ENCODE assay signal across 25 cellular contexts in genomic region chr1:46344481-46344880, GRCh38. TPM values are rescaled to one million over a fixed set of nuclear protein-coding genes. Genes with fewer than 3 reads are reported as not detected.
DNase-seq lines count a peak whose midpoint lies in the region; ATAC-seq and TF ChIP-seq lines count a peak whose summit lies in the region.
"Had no signal": no experiment of that assay in that cellular context is flagged by ENCODE, and none has a peak within 500 bp of the region (broad histone marks: within the 10 kb centered on the region; RNA-seq: fewer than 3 reads in every experiment).

No MANE protein-coding gene starts in this region.

- TF ChIP-seq CTCF in natural killer cell (IDR thresholded peaks at IDR 0.05) (no peak), OCI-LY7 (conservative IDR thresholded peaks at IDR 0.05; ENCODE audit: low read length) (no peak)

- H3K4me1 ChIP-seq in OCI-LY7 (ENCODE audit: insufficient read depth, low read length, poor library complexity, severe bottlenecking) (peaks cover 19% of the 10 kb centered on the region), right cardiac atrium (ENCODE audit: control insufficient read depth, insufficient read depth, low read length) (no peaks in the 10 kb centered on the region)

- no peaks in the 10 kb centered on the region for H3K27me3 Mint-ChIP-seq in natural killer cell (ENCODE audit: low read depth in 2 of 2)
- H3K27me3 Mint-ChIP-seq in natural killer cell treated with Interleukin-12 subunit alpha and Interleukin-12 subunit beta and Interleukin-15 and Interleukin-18, amount 100 ng/mL, for 72 hours, result no peaks in the 10 kb centered on the region
- no peaks in the 10 kb centered on the region for H3K27me3 Mint-ChIP-seq in activated T-helper 17 cell treated with anti-CD3 and anti-CD28 coated beads, Interleukin-2, amount 50 U/mL, for 72 hours
- H3K27me3 Mint-ChIP-seq: activated naive CD8-positive, alpha-beta T cell treated with anti-CD3 and anti-CD28 coated beads for 36 hours had no signal

- peaks cover 68% of the 10 kb centered on the region for H3K36me3 ChIP-seq in OCI-LY7 (ENCODE audit: insufficient read depth, low read length)

- 80% methylated on average over 3 of the region's 3 CpGs for WGBS in right cardiac atrium

- H3K9me3 Mint-ChIP-seq in natural killer cell, result no peaks in the 10 kb centered on the region
- no peaks in the 10 kb centered on the region for H3K9me3 Mint-ChIP-seq in natural killer cell treated with Interleukin-12 subunit alpha and Interleukin-12 subunit beta and Interleukin-15 and Interleukin-18, amount 100 ng/mL, for 72 hours
- no peaks in the 10 kb centered on the region for H3K9me3 Mint-ChIP-seq in activated T-helper 17 cell treated with anti-CD3 and anti-CD28 coated beads, Interleukin-2, amount 50 U/mL, for 72 hours
- H3K9me3 Mint-ChIP-seq: activated naive CD8-positive, alpha-beta T cell treated with anti-CD3 and anti-CD28 coated beads for 36 hours; activated T-helper 2 cell treated with anti-CD3 and anti-CD28 coated beads, Interferon-gamma antibody, Interleukin-2, Interleukin-4, amounts not matched to agents 10 μg/mL and 5 μg/mL and 100 μg/mL, durations not matched to agents 14 hours and 24 hours and 36 hours; T-helper 1 cell treated with Interleukin-12 subunit alpha and Interleukin-12 subunit beta and Interleukin-4 antibody, amounts not matched to agents 30 μg/mL and 1 μg/mL, for 36 hours had no signal

- no peaks in the 10 kb centered on the region for H4K20me1 ChIP-seq in OCI-LY7 (ENCODE audit: insufficient read depth, low read length)

- POLR2A ChIA-PET in OCI-LY7 (lab: Charles Lee), result interaction anchor here (0.6 to 1.4 kb wide), 4 partner anchors 11 to 115 kb away, joined by 3 to 5 read pairs (median 4); no protein-coding TSS in a partner anchor

- H3K4me3 Mint-ChIP-seq in natural killer cell, result no peak overlapping the region
- no peak overlapping the region for H3K4me3 Mint-ChIP-seq in natural killer cell treated with Interleukin-12 subunit alpha and Interleukin-12 subunit beta and Interleukin-15 and Interleukin-18, amount 100 ng/mL, for 72 hours
- H3K4me3 Mint-ChIP-seq in activated T-helper 17 cell treated with anti-CD3 and anti-CD28 coated beads, Interleukin-2, amount 50 U/mL, for 72 hours, result no peak overlapping the region
- H3K4me3 Mint-ChIP-seq: activated naive CD8-positive, alpha-beta T cell treated with anti-CD3 and anti-CD28 coated beads for 36 hours; T-helper 1 cell treated with Interleukin-12 subunit alpha and Interleukin-12 subunit beta and Interleukin-4 antibody, amounts not matched to agents 30 μg/mL and 1 μg/mL, for 36 hours had no signal

- no peak for DNase-seq in natural killer cell
- no peak for DNase-seq in natural killer cell treated with Interleukin-12 subunit alpha and Interleukin-12 subunit beta and Interleukin-15 and Interleukin-18, amount 100 ng/mL, for 72 hours (ENCODE audit: low spot score)
- peak; percentile 59 for DNase-seq in mesenteric fat pad (ENCODE audit: low spot score)
- no peak for DNase-seq in OCI-LY7 (ENCODE audit: low spot score)
- DNase-seq in GF-D8 (lab: John Stamatoyannopoulos, UW), result no peak
- DNase-seq in right cardiac atrium, result no peak
- DNase-seq: activated naive CD8-positive, alpha-beta T cell treated with anti-CD3 and anti-CD28 coated beads for 36 hours; C1 segment of cervical spinal cord; caudate nucleus; gastrocnemius medialis; Kasumi-1; left cardiac atrium; MV-4-11; NCI-H146; NCI-H2107; SK-N-SH; small intestine; stimulated activated CD4-positive, alpha-beta T cell treated with anti-CD3 and anti-CD28 coated beads, Interleukin-1b, Interleukin-23, amount 100 ng/mL, for 48 hours; stimulated activated CD8-positive, alpha-beta memory T cell treated with anti-CD3 and anti-CD28 coated beads, Interleukin-4, amount 100 ng/mL, for 48 hours; trophoblast cell had no signal

- H3K9me3 ChIP-seq in OCI-LY7 (ENCODE audit: low read length) (no peaks in the 10 kb centered on the region), right cardiac atrium (ENCODE audit: control insufficient read depth, low read length) (no peaks in the 10 kb centered on the region)
- H3K9me3 ChIP-seq: ascending aorta, gastrocnemius medialis, SK-N-SH had no signal

- peaks cover 24% of the 10 kb centered on the region; the same call in 1 of the 2 replicates for H3K79me2 ChIP-seq in OCI-LY7 (ENCODE audit: insufficient read depth, low read depth, low read length)

- BruUV-seq in OCI-LY7 (replicated peaks; lab: Mats Ljungman, UMichigan), result no TSS peak

- no peak overlapping the region for H3K4me2 ChIP-seq in OCI-LY7 (ENCODE audit: low read length)
- H3K4me2 ChIP-seq: hepatocyte, SK-N-SH had no signal

- no peak overlapping the region for H3K4me3 ChIP-seq in OCI-LY7 (ENCODE audit: low read depth, low read length, poor library complexity, severe bottlenecking)
- no peak overlapping the region for H3K4me3 ChIP-seq in right cardiac atrium (ENCODE audit: low read length)
- H3K4me3 ChIP-seq: ascending aorta, gastrocnemius medialis, hepatocyte had no signal

- intact Hi-C loops in natural killer cell (cut with micrococcal nuclease), result no loop called here
- intact Hi-C loops in OCI-LY7 (cut with micrococcal nuclease; ENCODE audit: unreplicated experiment), result no loop called here
- intact Hi-C loops in right cardiac atrium (cut with DNase I), result loop anchor here in 1 of 4 donors (5.0 to 10.0 kb wide), 2 partner anchors 42 to 100 kb away; partner anchors contain the start of genes LRRC41, RAD54L and UQCRH

- CTCF ChIA-PET in OCI-LY7 (lab: Charles Lee; ENCODE audit: unreplicated experiment), result no interaction called here

- H2AFZ ChIP-seq in OCI-LY7 (ENCODE audit: low read length), result no peak overlapping the region
- H2AFZ ChIP-seq: hepatocyte had no signal

- peak overlapping the region; percentile 99 for H3K27ac Mint-ChIP-seq in natural killer cell
- peak overlapping the region in 1 of 2 donors; percentile 12 for H3K27ac Mint-ChIP-seq in natural killer cell treated with Interleukin-12 subunit alpha and Interleukin-12 subunit beta and Interleukin-15 and Interleukin-18, amount 100 ng/mL, for 72 hours
- peak overlapping the region; percentile 98 for H3K27ac Mint-ChIP-seq in activated T-helper 17 cell treated with anti-CD3 and anti-CD28 coated beads, Interleukin-2, amount 50 U/mL, for 72 hours
- H3K27ac Mint-ChIP-seq: activated T-helper 2 cell treated with anti-CD3 and anti-CD28 coated beads, Interferon-gamma antibody, Interleukin-2, Interleukin-4, amounts not matched to agents 10 μg/mL and 5 μg/mL and 100 μg/mL, durations not matched to agents 14 hours and 24 hours and 36 hours; T-helper 1 cell treated with Interleukin-12 subunit alpha and Interleukin-12 subunit beta and Interleukin-4 antibody, amounts not matched to agents 30 μg/mL and 1 μg/mL, for 36 hours had no signal

- peaks cover 33 to 47% of the 10 kb centered on the region in 2 donors for H3K4me1 Mint-ChIP-seq in natural killer cell
- peaks cover 43 to 49% of the 10 kb centered on the region in 2 donors for H3K4me1 Mint-ChIP-seq in natural killer cell treated with Interleukin-12 subunit alpha and Interleukin-12 subunit beta and Interleukin-15 and Interleukin-18, amount 100 ng/mL, for 72 hours (ENCODE audit: low read depth in 2 of 2)
- peaks cover 36% of the 10 kb centered on the region for H3K4me1 Mint-ChIP-seq in activated T-helper 17 cell treated with anti-CD3 and anti-CD28 coated beads, Interleukin-2, amount 50 U/mL, for 72 hours

- ATAC-seq in natural killer cell, result no peak
- no peak for ATAC-seq in natural killer cell treated with Interleukin-12 subunit alpha and Interleukin-12 subunit beta and Interleukin-15 and Interleukin-18, amount 100 ng/mL, for 72 hours
- no peak for ATAC-seq in activated T-helper 17 cell treated with anti-CD3 and anti-CD28 coated beads, Interleukin-2, amount 50 U/mL, for 72 hours (replicated peaks)
- no peak for ATAC-seq in right cardiac atrium
- ATAC-seq: gastrocnemius medialis, left cardiac atrium had no signal

- H3K27me3 ChIP-seq in right cardiac atrium (ENCODE audit: control insufficient read depth, insufficient read depth), result no peaks in the 10 kb centered on the region
- H3K27me3 ChIP-seq: ascending aorta, gastrocnemius medialis, hepatocyte had no signal

- H3K27ac ChIP-seq in OCI-LY7 (ENCODE audit: low read depth, low read length, poor library complexity, severe bottlenecking), result no peak overlapping the region
- no peak overlapping the region for H3K27ac ChIP-seq in right cardiac atrium (ENCODE audit: low read length)
- H3K27ac ChIP-seq: ascending aorta, hepatocyte had no signal

- H3K36me3 Mint-ChIP-seq in natural killer cell, result no peaks in the 10 kb centered on the region
- H3K36me3 Mint-ChIP-seq in natural killer cell treated with Interleukin-12 subunit alpha and Interleukin-12 subunit beta and Interleukin-15 and Interleukin-18, amount 100 ng/mL, for 72 hours, result peaks cover 10% of the 10 kb centered on the region
- peaks cover 93% of the 10 kb centered on the region for H3K36me3 Mint-ChIP-seq in activated T-helper 17 cell treated with anti-CD3 and anti-CD28 coated beads, Interleukin-2, amount 50 U/mL, for 72 hours (ENCODE audit: low read depth)

- H3K9me2 ChIP-seq in OCI-LY7 (ENCODE audit: insufficient read depth, low read length), result no peaks in the 10 kb centered on the region
- H3K9me2 ChIP-seq: SK-N-SH had no signal

RNA-seq across cellular contexts. Expression of gene NSUN4, which starts 3.9 kb away (rescaled TPM):
- 10 to 100 TPM; 25.9 to 41.0 (median 36.3) TPM for total RNA-seq in natural killer cell
- 10 to 100 TPM; 24.0 to 43.8 TPM for total RNA-seq in natural killer cell treated with Interleukin-12 subunit alpha and Interleukin-12 subunit beta and Interleukin-15 and Interleukin-18, amount 100 ng/mL, for 72 hours
- 10 to 100 TPM; 23.3 to 24.5 TPM for total RNA-seq in activated T-helper 17 cell treated with anti-CD3 and anti-CD28 coated beads, Interleukin-2, amount 50 U/mL, for 72 hours
- 28.1 TPM for total RNA-seq in mesenteric fat pad
- 13.2 and 26.6 TPM in 2 replicates for total RNA-seq in OCI-LY7 (2014; rRNA removed; shearing (Covaris generic))
- 29.8 and 33.5 TPM in 2 replicates for total RNA-seq in OCI-LY7 (2022)
- 10 to 100 TPM; 12.6 to 18.7 (median 13.7) TPM for total RNA-seq in right cardiac atrium
- 10.6 TPM for polyA plus RNA-seq in right cardiac atrium

RNA-seq across cellular contexts. Expression of gene UQCRH, which starts 41.0 kb away (rescaled TPM):
- total RNA-seq in natural killer cell (100 to 1,000 TPM in 2 of 3 donors, 10 to 100 TPM in 1; 91.1 to 120 (median 107) TPM), mesenteric fat pad (255 TPM), OCI-LY7 (2022) (450 and 489 TPM in 2 replicates), right cardiac atrium (100 to 1,000 TPM; 664 to 870 (median 705) TPM)
- total RNA-seq in natural killer cell treated with Interleukin-12 subunit alpha and Interleukin-12 subunit beta and Interleukin-15 and Interleukin-18, amount 100 ng/mL, for 72 hours, result 100 to 1,000 TPM; 236 to 253 TPM
- 100 to 1,000 TPM; 272 to 374 TPM for total RNA-seq in activated T-helper 17 cell treated with anti-CD3 and anti-CD28 coated beads, Interleukin-2, amount 50 U/mL, for 72 hours
- 693 and 1,106 TPM in 2 replicates for total RNA-seq in OCI-LY7 (2014; rRNA removed; shearing (Covaris generic))
- polyA plus RNA-seq in right cardiac atrium, result 2,380 TPM

RNA-seq across cellular contexts. Expression of gene LRRC41, which starts 41.1 kb away (rescaled TPM):
- total RNA-seq in natural killer cell (10 to 100 TPM; 35.0 to 43.9 (median 35.8) TPM), mesenteric fat pad (70.0 TPM), OCI-LY7 (2022) (43.7 and 48.8 TPM in 2 replicates), right cardiac atrium (10 to 100 TPM; 37.2 to 46.3 (median 40.1) TPM)
- total RNA-seq in natural killer cell treated with Interleukin-12 subunit alpha and Interleukin-12 subunit beta and Interleukin-15 and Interleukin-18, amount 100 ng/mL, for 72 hours, result 10 to 100 TPM; 43.2 to 45.5 TPM
- 10 to 100 TPM; 30.1 to 37.7 TPM for total RNA-seq in activated T-helper 17 cell treated with anti-CD3 and anti-CD28 coated beads, Interleukin-2, amount 50 U/mL, for 72 hours
- 24.1 and 36.8 TPM in 2 replicates for total RNA-seq in OCI-LY7 (2014; rRNA removed; shearing (Covaris generic))
- polyA plus RNA-seq in right cardiac atrium, result 27.1 TPM

RNA-seq across cellular contexts. Expression of gene FAAH, which starts 49.6 kb away (rescaled TPM):
- total RNA-seq in natural killer cell (1 to 10 TPM; 4.7 to 10.0 (median 7.9) TPM), mesenteric fat pad (16.4 TPM), OCI-LY7 (2022) (21.9 and 24.8 TPM in 2 replicates), right cardiac atrium (10 to 100 TPM in 3 of 4 donors, 1 to 10 TPM in 1; 4.8 to 17.2 (median 14.7) TPM)
- total RNA-seq in natural killer cell treated with Interleukin-12 subunit alpha and Interleukin-12 subunit beta and Interleukin-15 and Interleukin-18, amount 100 ng/mL, for 72 hours, result 1 to 10 TPM; 4.1 to 6.6 TPM
- 1 to 10 TPM; 2.1 to 5.6 TPM for total RNA-seq in activated T-helper 17 cell treated with anti-CD3 and anti-CD28 coated beads, Interleukin-2, amount 50 U/mL, for 72 hours
- 20.1 and 25.4 TPM in 2 replicates for total RNA-seq in OCI-LY7 (2014; rRNA removed; shearing (Covaris generic))
- polyA plus RNA-seq in right cardiac atrium, result 10.4 TPM
